Comparison of ENCODE assay signal across 8 cellular contexts in the genomic region with DNA sequence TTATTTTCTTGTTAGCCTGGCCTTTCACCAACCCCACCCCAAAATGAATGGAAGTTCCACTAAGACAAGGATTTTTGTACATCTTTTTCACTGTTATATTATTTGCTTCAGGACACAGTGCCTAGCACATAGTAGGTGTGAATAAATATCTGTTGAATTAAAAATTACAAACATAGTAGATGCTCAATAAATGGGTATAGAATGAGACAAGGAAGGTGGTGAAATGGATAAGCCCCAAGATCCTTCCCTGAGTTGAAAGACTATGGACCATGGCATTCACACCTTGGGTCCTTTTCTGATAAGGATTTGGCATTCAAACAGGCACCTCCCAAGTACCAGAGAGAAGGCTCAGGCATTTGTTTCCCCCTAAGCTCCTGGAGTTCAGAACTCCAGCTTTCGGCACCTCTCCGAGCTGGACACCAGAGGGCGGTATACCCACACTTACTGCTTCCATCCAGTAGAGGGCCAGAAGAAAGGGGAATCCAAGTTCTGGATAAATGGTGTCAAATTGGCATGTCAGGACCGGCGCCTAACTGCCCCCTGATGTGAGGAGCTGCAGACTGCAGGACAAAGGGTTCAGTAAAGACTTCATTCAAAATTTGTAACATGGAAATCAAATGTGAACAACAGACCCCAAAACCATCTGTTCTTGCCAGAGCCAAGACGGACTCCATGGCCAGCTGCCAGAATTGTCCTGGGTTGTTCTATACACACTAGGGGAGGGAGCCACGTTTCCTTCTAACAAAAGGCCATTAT.
DNase-seq lines count a peak whose midpoint lies in the region; ATAC-seq, FAIRE-seq and TF ChIP-seq lines count a peak whose summit lies in the region.

No MANE protein-coding gene starts in this region.

- no peak overlapping the region for H3K4me3 ChIP-seq in K562
- peak overlapping the region; percentile 2 for H3K4me3 ChIP-seq in iPS-15b (ENCODE audit: low read depth, low read length)
- H3K4me3 ChIP-seq in small intestine (ENCODE audit: low read depth in 1 of 2, low read length in 2 of 2), result no peak overlapping the region

- WGBS in K562 (ENCODE audit: insufficient coverage, low coverage, missing lambda C conversion rate), result 0% methylated on average over 7 of the region's 7 CpGs
- 3 to 6% (median 4%) methylated on average over 7 of the region's 7 CpGs for WGBS in small intestine, 3 donors

- DNase-seq in GM04503 (ENCODE audit: low read depth) (peak; percentile 14), HEK293T (ENCODE audit: extremely low spot score) (peak; percentile 85), NCI-H1436 treated with DMSO at 0.1 percent for 48 hours (lab: John Stamatoyannopoulos, UW) (peak; percentile 31), T1000 (lab: John Stamatoyannopoulos, UW) (peak; percentile 16), K562 (ENCODE audit: extremely low read depth in 1 of 4, low spot score in 3 of 4) (peak; percentile 60 to 70 (median 68)), small intestine (peak; percentile 62)

- H4K20me1 ChIP-seq in K562 (replicated peaks; ENCODE audit: control insufficient read depth, insufficient read depth, low read length), result no peaks in the 10 kb centered on the region

- no peak overlapping the region for H3K27ac ChIP-seq in K562 (ENCODE audit: extremely low read depth, low read depth, low read length)
- H3K27ac ChIP-seq in small intestine (ENCODE audit: low read depth in 1 of 2, low read length in 1 of 2), result no peak overlapping the region

- H3K27me3 ChIP-seq in K562 (ENCODE audit: control insufficient read depth in 2 of 2, insufficient read depth in 2 of 2, low read length in 2 of 2) (no peaks in the 10 kb centered on the region), iPS-15b (ENCODE audit: control insufficient read depth, insufficient read depth, low read length) (no peaks in the 10 kb centered on the region), small intestine (ENCODE audit: control insufficient read depth in 2 of 2, insufficient read depth in 2 of 2, low read length in 2 of 2) (no peaks in the 10 kb centered on the region)

- H2AFZ ChIP-seq in K562 (ENCODE audit: low read depth, low read length), result no peak overlapping the region

- TF ChIP-seq POLR2A in K562 (conservative IDR thresholded peaks at IDR 0.05), result no peak

- H3K4me1 ChIP-seq in K562 (replicated peaks in 1 of 2; ENCODE audit: control insufficient read depth in 2 of 2, insufficient read depth in 2 of 2, low read length in 2 of 2) (no peaks in the 10 kb centered on the region; a peak in 1 of 5 replicates), iPS-15b (ENCODE audit: control insufficient read depth, insufficient read depth, low read length) (peaks cover 5% of the 10 kb centered on the region), small intestine (ENCODE audit: control insufficient read depth in 2 of 2, insufficient read depth in 1 of 2, low read depth in 1 of 2, low read length in 1 of 2) (no peaks in the 10 kb centered on the region)

- H3K4me2 ChIP-seq in K562 (ENCODE audit: insufficient read depth, low read length), result no peak overlapping the region

- intact Hi-C loops in K562 (cut with micrococcal nuclease), result loop anchor here (1.0 to 10.0 kb wide), 5 partner anchors 46 to 462 kb away; no protein-coding TSS in a partner anchor

- CTCF ChIA-PET in HEK293T (lab: Yijun Ruan, JAX) (interaction anchor here (0.6 to 4.2 kb wide), 31 partner anchors 8 to 924 kb away, joined by 3 to 46 read pairs (median 4); no protein-coding TSS in a partner anchor), K562 (lab: Yijun Ruan, JAX; ENCODE audit: low intra/inter-chr PET ratio) (interaction anchor here (0.6 to 0.7 kb wide), 2 partner anchors 224 to 808 kb away, joined by 3 read pairs; no protein-coding TSS in a partner anchor)

- no peak overlapping the region for H3K9ac ChIP-seq in K562 (ENCODE audit: insufficient read depth in 1 of 2, low read depth in 2 of 2, low read length in 2 of 2)
- H3K9ac ChIP-seq in iPS-15b (ENCODE audit: low read depth, low read length), result no peak overlapping the region

- TF ChIP-seq RAD21 in K562 (CRISPR knock-in tag; conservative IDR thresholded peaks at IDR 0.05 in 1 of 2, IDR thresholded peaks at IDR 0.05 in 1 of 2), result peak; percentile 67 to 76

- H3K36me3 ChIP-seq in K562 (ENCODE audit: control insufficient read depth, insufficient read depth, low read length) (no peaks in the 10 kb centered on the region), iPS-15b (ENCODE audit: control insufficient read depth, insufficient read depth, low read length) (no peaks in the 10 kb centered on the region), small intestine (ENCODE audit: control insufficient read depth in 2 of 2, insufficient read depth in 2 of 2, low read length in 2 of 2) (no peaks in the 10 kb centered on the region)

- H3K9me3 ChIP-seq in K562 (replicated peaks; ENCODE audit: control insufficient read depth, insufficient read depth, low read depth, low read length) (no peaks in the 10 kb centered on the region), iPS-15b (ENCODE audit: control insufficient read depth, insufficient read depth, low read length) (no peaks in the 10 kb centered on the region), small intestine (ENCODE audit: control insufficient read depth, low read depth) (no peaks in the 10 kb centered on the region)

- no TSS peak for BruUV-seq in K562 (replicated peaks; lab: Mats Ljungman, UMichigan)

- ATAC-seq in K562 (peak; percentile 90), HG02938 (IDR thresholded peaks at IDR 0.05; ENCODE audit: unreplicated experiment) (no peak)

- POLR2A ChIA-PET in HEK293T (lab: Yijun Ruan, JAX) (no interaction called here), K562 (lab: Yijun Ruan, JAX) (interaction anchor here (0.5 to 0.6 kb wide), 4 partner anchors 135 to 359 kb away, joined by 3 to 4 read pairs (median 3); no protein-coding TSS in a partner anchor)

- no peak for TF ChIP-seq EP300 in K562 (IDR thresholded peaks at IDR 0.05; ENCODE audit: low read length)

- TF ChIP-seq CTCF in K562 (IDR thresholded peaks at IDR 0.05 in 2 of 3, conservative IDR thresholded peaks at IDR 0.05 in 1 of 3; ENCODE audit: insufficient read depth in 2 of 3, low read depth in 1 of 3, low read length in 3 of 3), result peak; percentile 94 to 100 (median 99)

- no peaks in the 10 kb centered on the region for H3K9me1 ChIP-seq in K562 (ENCODE audit: control insufficient read depth, insufficient read depth, low read length)

- no peaks in the 10 kb centered on the region for H3K79me2 ChIP-seq in K562 (ENCODE audit: control insufficient read depth, insufficient read depth, low read length)

- FAIRE-seq in K562 (lab: Jason Lieb, UNC) (peak; percentile 81), small intestine (lab: Jason Lieb, UNC) (no peak)

- in situ Hi-C loops in K562 (cut with MboI), result no loop called here

TF ChIP-seq in HEK293T, 16 proteins besides CTCF, POLR2A, EP300 and RAD21:
- no peak for TF ChIP-seq FOXM1 (IDR thresholded peaks at IDR 0.05; ENCODE audit: borderline replicate concordance)
- no peak for TF ChIP-seq TARDBP (IDR thresholded peaks at IDR 0.05)
- no peak; the same call in 1 of the 2 replicates for TF ChIP-seq LEF1 (IDR thresholded peaks at IDR 0.05; ENCODE audit: borderline replicate concordance)
- TF ChIP-seq ELF4 (IDR thresholded peaks at IDR 0.05), result no peak
- TF ChIP-seq ARNT (IDR thresholded peaks at IDR 0.05), result no peak
- TF ChIP-seq L3MBTL2 (conservative IDR thresholded peaks at IDR 0.05), result no peak
- no peak for TF ChIP-seq HDGF (IDR thresholded peaks at IDR 0.05; ENCODE audit: borderline replicate concordance)
- no peak for TF ChIP-seq SUZ12 (IDR thresholded peaks at IDR 0.05)
- TF ChIP-seq NFRKB (IDR thresholded peaks at IDR 0.05), result no peak
- TF ChIP-seq, protein P1, sequence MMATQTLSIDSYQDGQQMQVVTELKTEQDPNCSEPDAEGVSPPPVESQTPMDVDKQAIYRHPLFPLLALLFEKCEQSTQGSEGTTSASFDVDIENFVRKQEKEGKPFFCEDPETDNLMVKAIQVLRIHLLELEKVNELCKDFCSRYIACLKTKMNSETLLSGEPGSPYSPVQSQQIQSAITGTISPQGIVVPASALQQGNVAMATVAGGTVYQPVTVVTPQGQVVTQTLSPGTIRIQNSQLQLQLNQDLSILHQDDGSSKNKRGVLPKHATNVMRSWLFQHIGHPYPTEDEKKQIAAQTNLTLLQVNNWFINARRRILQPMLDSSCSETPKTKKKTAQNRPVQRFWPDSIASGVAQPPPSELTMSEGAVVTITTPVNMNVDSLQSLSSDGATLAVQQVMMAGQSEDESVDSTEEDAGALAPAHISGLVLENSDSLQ (IDR thresholded peaks at IDR 0.05), result no peak; the same call in 1 of the 2 replicates
- TF ChIP-seq FOXA1 (IDR thresholded peaks at IDR 0.05), result no peak
- TF ChIP-seq FOXK2 (IDR thresholded peaks at IDR 0.05), result no peak
- TF ChIP-seq BHLHE40 (IDR thresholded peaks at IDR 0.05; ENCODE audit: borderline replicate concordance), result no peak

TF ChIP-seq in K562, 482 proteins besides CTCF, POLR2A, EP300 and RAD21 (continues in another document):
- TF ChIP-seq GTF2E2 (tag; IDR thresholded peaks at IDR 0.05), result no peak
- TF ChIP-seq, protein P2, sequence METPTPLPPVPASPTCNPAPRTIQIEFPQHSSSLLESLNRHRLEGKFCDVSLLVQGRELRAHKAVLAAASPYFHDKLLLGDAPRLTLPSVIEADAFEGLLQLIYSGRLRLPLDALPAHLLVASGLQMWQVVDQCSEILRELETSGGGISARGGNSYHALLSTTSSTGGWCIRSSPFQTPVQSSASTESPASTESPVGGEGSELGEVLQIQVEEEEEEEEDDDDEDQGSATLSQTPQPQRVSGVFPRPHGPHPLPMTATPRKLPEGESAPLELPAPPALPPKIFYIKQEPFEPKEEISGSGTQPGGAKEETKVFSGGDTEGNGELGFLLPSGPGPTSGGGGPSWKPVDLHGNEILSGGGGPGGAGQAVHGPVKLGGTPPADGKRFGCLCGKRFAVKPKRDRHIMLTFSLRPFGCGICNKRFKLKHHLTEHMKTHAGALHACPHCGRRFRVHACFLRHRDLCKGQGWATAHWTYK (CRISPR knock-in tag; IDR thresholded peaks at IDR 0.05), result no peak
- TF ChIP-seq, protein P3, sequence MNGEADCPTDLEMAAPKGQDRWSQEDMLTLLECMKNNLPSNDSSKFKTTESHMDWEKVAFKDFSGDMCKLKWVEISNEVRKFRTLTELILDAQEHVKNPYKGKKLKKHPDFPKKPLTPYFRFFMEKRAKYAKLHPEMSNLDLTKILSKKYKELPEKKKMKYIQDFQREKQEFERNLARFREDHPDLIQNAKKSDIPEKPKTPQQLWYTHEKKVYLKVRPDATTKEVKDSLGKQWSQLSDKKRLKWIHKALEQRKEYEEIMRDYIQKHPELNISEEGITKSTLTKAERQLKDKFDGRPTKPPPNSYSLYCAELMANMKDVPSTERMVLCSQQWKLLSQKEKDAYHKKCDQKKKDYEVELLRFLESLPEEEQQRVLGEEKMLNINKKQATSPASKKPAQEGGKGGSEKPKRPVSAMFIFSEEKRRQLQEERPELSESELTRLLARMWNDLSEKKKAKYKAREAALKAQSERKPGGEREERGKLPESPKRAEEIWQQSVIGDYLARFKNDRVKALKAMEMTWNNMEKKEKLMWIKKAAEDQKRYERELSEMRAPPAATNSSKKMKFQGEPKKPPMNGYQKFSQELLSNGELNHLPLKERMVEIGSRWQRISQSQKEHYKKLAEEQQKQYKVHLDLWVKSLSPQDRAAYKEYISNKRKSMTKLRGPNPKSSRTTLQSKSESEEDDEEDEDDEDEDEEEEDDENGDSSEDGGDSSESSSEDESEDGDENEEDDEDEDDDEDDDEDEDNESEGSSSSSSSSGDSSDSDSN (IDR thresholded peaks at IDR 0.05; ENCODE audit: borderline replicate concordance in 1 of 2, low read depth in 2 of 2, low read length in 2 of 2), result no peak

Comparison
In these comparisons a context has a peak if more than half of its experiments do, and no peak if none do; other contexts are left out.
1. DNase-seq: peak in every context shown above with its lines; median percentile 85 in HEK293T; 68 in K562; 62 in small intestine; 31 in NCI-H1436 treated with DMSO at 0.1 percent for 48 hours; 16 in T1000; 14 in GM04503.